30 cellular contexts compared by ENCODE assay signal in genomic region chr7:88669913-88670312, GRCh38.
DNase-seq lines count a peak whose midpoint lies in the region; ATAC-seq and TF ChIP-seq lines count a peak whose summit lies in the region.
"Had no signal": no experiment of that assay in that cellular context is flagged by ENCODE, and none has a peak within 500 bp of the region (broad histone marks: within the 10 kb centered on the region; RNA-seq: fewer than 3 reads in every experiment).

No MANE protein-coding gene starts in this region.

- TF ChIP-seq CTCF in GM12865 (IDR thresholded peaks at IDR 0.05; ENCODE audit: insufficient read depth, low read depth, low read length, missing control alignments): no peak

- peak; percentile 60 for ATAC-seq in GM19035 (IDR thresholded peaks at IDR 0.05; ENCODE audit: unreplicated experiment)
- peak; percentile 44 for ATAC-seq in HG02870 (IDR thresholded peaks at IDR 0.05; ENCODE audit: unreplicated experiment)
- ATAC-seq: A549, heart left ventricle, left lung had no signal

- peak; percentile 34 for DNase-seq in GM12865 (ENCODE audit: low read depth)
- DNase-seq in dermis blood vessel endothelial cell: peak; percentile 53
- no peak for DNase-seq in cerebellar cortex (ENCODE audit: low spot score)
- no peak for DNase-seq in SIG-M5 (lab: John Stamatoyannopoulos, UW)
- no peak for DNase-seq in NCI-H2196 (lab: John Stamatoyannopoulos, UW; ENCODE audit: unreplicated experiment)
- DNase-seq in T1000 (lab: John Stamatoyannopoulos, UW): no peak
- DNase-seq: activated CD4-positive, alpha-beta T cell treated with anti-CD3 and anti-CD28 coated beads for 48 hours; activated effector memory CD4-positive, alpha-beta T cell treated with anti-CD3 and anti-CD28 coated beads, Interleukin-2, amount 50 U/mL, for 16 hours; activated naive CD8-positive, alpha-beta T cell treated with anti-CD3 and anti-CD28 coated beads for 36 hours; activated T-cell treated with anti-CD3 and anti-CD28 coated beads, Interleukin-2, amount 50 U/mL, for 1 hour; anterior cingulate cortex; colonic mucosa; effector memory CD4-positive, alpha-beta T cell; H7; heart left ventricle; islet precursor cell; left lung; mesenchymal stem cell; NCI-H1694; NCI-H2171; NCI-H510A; OCI-M1; ovary; retina; small intestine; stimulated activated naive CD4-positive, alpha-beta T cell had no signal

- no peak overlapping the region for H3K4me3 ChIP-seq in GM12865 (ENCODE audit: low read depth, low read length)
- H3K4me3 ChIP-seq: A549, colonic mucosa, heart left ventricle, left lung, ovary, suprapubic skin had no signal

Comparison
In these comparisons a context has a peak if more than half of its experiments do, and no peak if none do; other contexts are left out.
1. DNase-seq: peak in GM12865 (single experiment) and dermis blood vessel endothelial cell (single experiment); none in cerebellar cortex (single experiment), SIG-M5 (single experiment), NCI-H2196 (single experiment) and T1000 (single experiment).